In the genomic region with DNA sequence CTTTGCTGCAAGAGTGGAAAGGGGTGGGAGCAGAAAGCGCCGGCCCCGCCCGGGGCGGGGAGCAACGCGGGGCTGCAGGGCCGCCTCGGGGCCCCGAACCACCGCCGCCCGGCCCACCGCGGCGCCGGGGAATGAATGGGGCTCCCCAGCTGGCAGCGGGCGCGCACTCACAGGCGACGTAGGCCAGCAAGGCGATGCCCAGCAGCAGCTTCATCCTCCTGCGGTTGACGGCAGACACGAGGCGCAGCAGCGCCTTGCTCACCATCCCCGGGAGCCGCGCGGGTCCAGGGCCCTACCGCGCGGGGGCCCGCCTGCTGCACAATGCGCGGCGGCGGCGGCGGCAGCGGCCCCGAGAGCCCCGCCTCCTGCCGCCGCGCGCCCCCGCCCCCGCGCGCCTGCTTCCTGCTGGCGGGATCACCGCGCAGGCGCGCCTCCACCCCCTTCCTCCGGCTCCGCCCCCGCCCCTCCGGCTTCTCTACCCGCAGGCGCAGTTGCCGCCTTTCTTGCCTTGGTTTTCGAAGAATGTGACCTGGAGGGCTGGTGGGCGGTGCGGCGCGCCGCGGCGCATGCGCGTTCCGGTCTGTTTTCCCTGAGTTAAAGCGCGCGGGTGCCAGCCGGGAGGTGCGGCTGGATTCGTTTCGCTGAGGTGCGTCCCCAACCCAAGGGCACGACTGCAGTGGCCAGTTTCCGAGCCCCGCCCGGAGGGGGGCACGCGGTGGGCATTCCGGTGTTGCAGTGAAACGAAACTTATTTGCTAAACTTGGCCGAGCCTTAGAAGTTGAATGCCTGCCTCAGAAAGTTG, we compare ENCODE assay signal across 8 cellular contexts. TPM values are rescaled to one million over a fixed set of nuclear protein-coding genes. Genes with fewer than 3 reads are reported as not detected.
A peak's percentile ranks its signal among the peaks of the same experiment; 100 is the strongest.
DNase-seq lines count a peak whose midpoint lies in the region; TF ChIP-seq lines count a peak whose summit lies in the region.

Gene UXS1, minus strand, starts transcription at position 325 of the 802 bp plus-strand sequence. Its CDS starts 60 bp downstream, at position 265.

- H3K4me1 ChIP-seq in HAP-1 (peaks cover 3% of the 10 kb centered on the region), MM.1S (ENCODE audit: low read length) (peaks cover 10% of the 10 kb centered on the region), stomach smooth muscle (ENCODE audit: control insufficient read depth, insufficient read depth, low read length) (peaks cover 27% of the 10 kb centered on the region)

- H3K36me3 Mint-ChIP-seq in neural crest cell (ENCODE audit: low read depth): peaks cover 3% of the 10 kb centered on the region

- H3K9ac ChIP-seq in MM.1S (ENCODE audit: low read length) (peak within 1 kb of the TSS; percentile 77), stomach smooth muscle (ENCODE audit: low read length in 2 of 2) (peak within 1 kb of the TSS; percentile 80 to 90)

- no peaks in the 10 kb centered on the region for H3K27me3 ChIP-seq in HAP-1 (ENCODE audit: low read depth)
- no peaks in the 10 kb centered on the region for H3K27me3 ChIP-seq in MM.1S (replicated peaks; ENCODE audit: insufficient read depth, low read length)
- H3K27me3 ChIP-seq in stomach smooth muscle (ENCODE audit: control insufficient read depth in 1 of 2, insufficient read depth in 2 of 2, low read length in 2 of 2): no peaks in the 10 kb centered on the region

- H3K27me3 Mint-ChIP-seq in neural crest cell (ENCODE audit: low read depth): no peaks in the 10 kb centered on the region

- H3K9me2 ChIP-seq in MM.1S (replicated peaks; ENCODE audit: insufficient read depth, low read length): no peaks in the 10 kb centered on the region

- peak within 1 kb of the TSS; percentile 95 for H3K4me3 Mint-ChIP-seq in neural crest cell

- no peaks in the 10 kb centered on the region for H3K36me3 ChIP-seq in HAP-1 (replicated peaks)
- H3K36me3 ChIP-seq in MM.1S (replicated peaks; ENCODE audit: insufficient read depth, low read length): no peaks in the 10 kb centered on the region
- H3K36me3 ChIP-seq in stomach smooth muscle (ENCODE audit: control insufficient read depth in 2 of 2, insufficient read depth in 2 of 2, low read length in 2 of 2): no peaks in the 10 kb centered on the region

- H3K4me2 ChIP-seq in MM.1S (ENCODE audit: low read depth, low read length): peak within 1 kb of the TSS; percentile 72

- DNase-seq in ELR (ENCODE audit: low read depth) (peak; percentile 97), HAP-1 (ENCODE audit: low spot score in 2 of 2) (peak; percentile 92 to 97), MM.1S (peak; percentile 98), SIG-M5 (lab: John Stamatoyannopoulos, UW) (peak; percentile 83), activated gamma-delta T cell treated with Interleukin-2 at 50 U/mL for 16 hours (peak; percentile 98), fibroblast of villous mesenchyme (ENCODE audit: low read depth) (peak; percentile 98), neural crest cell (ENCODE audit: low read depth, low spot score) (peak; percentile 96)

- H2AFZ ChIP-seq in MM.1S (ENCODE audit: low read length): peak within 1 kb of the TSS; percentile 90

- peak within 1 kb of the TSS; percentile 87 for H3K27ac Mint-ChIP-seq in neural crest cell (ENCODE audit: unreplicated experiment)

- H3K4me1 Mint-ChIP-seq in neural crest cell: peaks cover 48% of the 10 kb centered on the region

- H3F3A ChIP-seq in MM.1S (ENCODE audit: insufficient read depth, low read length): peaks cover 12% of the 10 kb centered on the region; the same call in 1 of the 2 replicates

- H3K9me3 ChIP-seq in HAP-1 (no peaks in the 10 kb centered on the region), MM.1S (replicated peaks; ENCODE audit: insufficient read depth, low read length) (no peaks in the 10 kb centered on the region), stomach smooth muscle (ENCODE audit: control insufficient read depth in 2 of 2, low read length in 2 of 2) (no peaks in the 10 kb centered on the region)

- in situ Hi-C loops in HAP-1 (cut with MboI; ENCODE audit: low sequenced_read_pairs): no loop called here

- TF ChIP-seq CTCF in MM.1S (IDR thresholded peaks at IDR 0.05; ENCODE audit: low read length) (no peak), fibroblast of villous mesenchyme (IDR thresholded peaks at IDR 0.05; ENCODE audit: insufficient read depth, low read depth, low read length) (no peak), neural crest cell (conservative IDR thresholded peaks at IDR 0.05) (no peak)

- peak within 1 kb of the TSS; percentile 60; the same call in 1 of the 2 replicates for H3K27ac ChIP-seq in MM.1S (ENCODE audit: low read length)
- H3K27ac ChIP-seq in stomach smooth muscle (ENCODE audit: low read length): peak within 1 kb of the TSS; percentile 86

- no peaks in the 10 kb centered on the region for H3K9me3 Mint-ChIP-seq in neural crest cell

- H4K20me1 ChIP-seq in MM.1S (ENCODE audit: insufficient read depth, low read length): no peaks in the 10 kb centered on the region

- peaks cover 30% of the 10 kb centered on the region for H3K79me2 ChIP-seq in MM.1S (ENCODE audit: low read length)

- H3K4me3 ChIP-seq in HAP-1: peak within 1 kb of the TSS; percentile 67
- H3K4me3 ChIP-seq in MM.1S (ENCODE audit: low read length): peak within 1 kb of the TSS; percentile 89
- peak within 1 kb of the TSS; percentile 93 for H3K4me3 ChIP-seq in fibroblast of villous mesenchyme (ENCODE audit: low read depth, low read length)
- H3K4me3 ChIP-seq in stomach smooth muscle (ENCODE audit: low read length in 2 of 2): peak within 1 kb of the TSS; percentile 89 to 93

RNA-seq across cellular contexts. Expression of gene UXS1, which starts in this region (rescaled TPM):
- total RNA-seq in fibroblast of villous mesenchyme: 22.5 and 37.6 TPM in 2 replicates
- 50.2 and 55.4 TPM in 2 replicates for total RNA-seq in neural crest cell

Comparison
In these comparisons a context has a peak if more than half of its experiments do, and no peak if none do; other contexts are left out.
1. Peak in every context shown above with its lines: DNase-seq, H3K4me3 ChIP-seq and H3K27ac ChIP-seq.